ENCODE assay signal across 8 cellular contexts in genomic region chr1:174114788-174115448, GRCh38. TPM values are rescaled to one million over a fixed set of nuclear protein-coding genes. Genes with fewer than 3 reads are reported as not detected.
A peak's percentile ranks its signal among the peaks of the same experiment; 100 is the strongest.
DNase-seq lines count a peak whose midpoint lies in the region; ATAC-seq, FAIRE-seq and TF ChIP-seq lines count a peak whose summit lies in the region.

No MANE protein-coding gene starts in this region.

- CTCF ChIA-PET in A549 (lab: Yijun Ruan, JAX), result interaction anchor here (0.6 to 1.4 kb wide), 10 partner anchors 9 to 147 kb away, joined by 3 to 9 read pairs (median 4); no protein-coding TSS in a partner anchor

- no peak overlapping the region for H3K27ac ChIP-seq in A549
- no peak overlapping the region for H3K27ac ChIP-seq in heart left ventricle

- ATAC-seq in A549 (peak; percentile 95 to 100), HG02642 (IDR thresholded peaks at IDR 0.05; ENCODE audit: poor library complexity, unreplicated experiment) (peak; percentile 73), heart left ventricle (peak in 3 of 4 donors; percentile 34 to 77 (median 48))

- H3K4me2 ChIP-seq in A549, result no peak overlapping the region

- intact Hi-C loops in activated CD4-positive, alpha-beta T cell treated with anti-CD3 and anti-CD28 coated beads, Interleukin-2, amount 10 ng/mL, durations not matched to agents 24 days and 14 days (cut with micrococcal nuclease), result no loop called here
- intact Hi-C loops in heart left ventricle (cut with DNase I), result loop anchor here in 4 of 10 donors (5.0 to 10.0 kb wide), 5 partner anchors 42 to 130 kb away; partner anchors contain the start of gene RABGAP1L (in 1 of the 4)

- peak; percentile 37 for TF ChIP-seq CTCF in A549 (IDR thresholded peaks at IDR 0.05)
- TF ChIP-seq CTCF in heart left ventricle (IDR thresholded peaks at IDR 0.05), result peak; percentile 32 to 75 (median 52)

- no peak overlapping the region for H3K27ac Mint-ChIP-seq in activated CD4-positive, alpha-beta T cell treated with anti-CD3 and anti-CD28 coated beads, Interleukin-2, amount 10 ng/mL, durations not matched to agents 24 days and 14 days

- peak; percentile 51 to 81 for DNase-seq in A549 (ENCODE audit: low read depth in 1 of 2, low spot score in 1 of 2)
- DNase-seq in ELR (ENCODE audit: low read depth), result peak; percentile 85
- DNase-seq in NCI-H2171 (lab: John Stamatoyannopoulos, UW), result peak; percentile 50
- peak; percentile 75 for DNase-seq in activated CD4-positive, alpha-beta T cell treated with anti-CD3 and anti-CD28 coated beads, Interleukin-2, amount 10 ng/mL, durations not matched to agents 24 days and 14 days
- DNase-seq in heart left ventricle, result no peak
- DNase-seq in putamen (ENCODE audit: low spot score), result peak; percentile 52
- no peak for DNase-seq in NK-92 treated with Interleukin-12 subunit alpha and Interleukin-12 subunit beta, amount 100 ng/mL, for 24 hours (lab: John Stamatoyannopoulos, UW)

- H3K4me3 Mint-ChIP-seq in activated CD4-positive, alpha-beta T cell treated with anti-CD3 and anti-CD28 coated beads, Interleukin-2, amount 10 ng/mL, durations not matched to agents 24 days and 14 days, result no peak overlapping the region

- H3K27me3 ChIP-seq in heart left ventricle, result no peaks in the 10 kb centered on the region

- TF ChIP-seq POLR2A in A549 (IDR thresholded peaks at IDR 0.05; ENCODE audit: low read length) (no peak), heart left ventricle (IDR thresholded peaks at IDR 0.05) (no peak)

- 64% methylated on average over 6 of the region's 6 CpGs for WGBS in A549 (ENCODE audit: missing lambda C conversion rate)
- WGBS in heart left ventricle, 4 donors, result 71 to 78% (median 75%) methylated on average over 6 of the region's 6 CpGs

- H3K9me3 Mint-ChIP-seq in activated CD4-positive, alpha-beta T cell treated with anti-CD3 and anti-CD28 coated beads, Interleukin-2, amount 10 ng/mL, durations not matched to agents 24 days and 14 days, result no peaks in the 10 kb centered on the region

- H3K4me1 Mint-ChIP-seq in activated CD4-positive, alpha-beta T cell treated with anti-CD3 and anti-CD28 coated beads, Interleukin-2, amount 10 ng/mL, durations not matched to agents 24 days and 14 days, result no peaks in the 10 kb centered on the region

- H3K4me1 ChIP-seq in A549 (peaks cover 9% of the 10 kb centered on the region; the same call in 1 of the 3 replicates), heart left ventricle (peaks cover 0 to 17% (median 0%) of the 10 kb centered on the region in 12 donors)

- peaks cover 8% of the 10 kb centered on the region for H3K27me3 Mint-ChIP-seq in activated CD4-positive, alpha-beta T cell treated with anti-CD3 and anti-CD28 coated beads, Interleukin-2, amount 10 ng/mL, durations not matched to agents 24 days and 14 days

- no peak for TF ChIP-seq EP300 in A549 (IDR thresholded peaks at IDR 0.05)

- TF ChIP-seq RAD21 in A549 (conservative IDR thresholded peaks at IDR 0.05 in 1 of 2, IDR thresholded peaks at IDR 0.05 in 1 of 2), result 0 out of 5 replicates have a peak, but pooled peaks of 1 of the 2 experiments have one; percentile 14

- H3K4me3 ChIP-seq in A549 (no peak overlapping the region), heart left ventricle (no peak overlapping the region)

- no peaks in the 10 kb centered on the region for H3K36me3 Mint-ChIP-seq in activated CD4-positive, alpha-beta T cell treated with anti-CD3 and anti-CD28 coated beads, Interleukin-2, amount 10 ng/mL, durations not matched to agents 24 days and 14 days (ENCODE audit: low read depth)

- peak; percentile 96 for FAIRE-seq in A549 (lab: Jason Lieb, UNC)

- no peaks in the 10 kb centered on the region for H3K36me3 ChIP-seq in heart left ventricle

- POLR2A ChIA-PET in A549 (lab: Yijun Ruan, JAX), result interaction anchor here (0.5 kb wide), 1 partner anchor 289 kb away, joined by 3 read pairs; no protein-coding TSS in a partner anchor

- H3K9me3 ChIP-seq in A549 (no peaks in the 10 kb centered on the region), heart left ventricle (no peaks in the 10 kb centered on the region)

TF ChIP-seq in A549, 52 proteins besides CTCF, POLR2A, EP300 and RAD21:
- TF ChIP-seq RFX5 (IDR thresholded peaks at IDR 0.05) (0 out of 2 replicates have a peak, but pooled peaks have one; percentile 50), CEBPB (IDR thresholded peaks at IDR 0.05) (no peak)

RNA-seq across cellular contexts. Expression of gene RABGAP1L, which starts 44.4 kb away (rescaled TPM):
- polyA plus RNA-seq in A549 (2011; rRNA removed), result 15.8 and 18.6 TPM in 2 replicates
- polyA plus RNA-seq in A549 (2012; cell fraction: cytosol; rRNA removed), result 3.8 and 4.5 TPM in 2 replicates
- 3.8 and 5.5 TPM in 2 replicates for polyA plus RNA-seq in A549 (2012; cell fraction: nucleus; rRNA removed)
- 7.6 to 8.2 TPM (median 8.0 TPM) in 3 replicates for polyA plus RNA-seq in A549 (2017; fragmentation: RNase III; extraction: RNeasy Plus Mini Kit Qiagen cat#74134 plus additional on column Dnase treatment)
- polyA minus RNA-seq in A549 (2011; rRNA and poly(A)+ RNA removed), result 35.9 and 44.4 TPM in 2 replicates
- total RNA-seq in activated CD4-positive, alpha-beta T cell treated with anti-CD3 and anti-CD28 coated beads, Interleukin-2, amount 10 ng/mL, durations not matched to agents 24 days and 14 days, result 36.9 and 37.2 TPM in 2 replicates
- 100 to 1,000 TPM in 4 of 9 donors, 10 to 100 TPM in 5; 66.8 to 195 (median 98.4) TPM for total RNA-seq in heart left ventricle
- 100 to 1,000 TPM in 1 of 2 donors, 10 to 100 TPM in 1; 18.6 to 129 TPM for polyA plus RNA-seq in heart left ventricle

Comparison
In these comparisons a context has a peak if more than half of its experiments do, and no peak if none do; other contexts are left out.
1. DNase-seq: peak in A549 (2 of 2), ELR (single experiment), NCI-H2171 (single experiment), activated CD4-positive, alpha-beta T cell treated with anti-CD3 and anti-CD28 coated beads, Interleukin-2, amount 10 ng/mL, durations not matched to agents 24 days and 14 days (single experiment) and putamen (single experiment); none in heart left ventricle (0 of 5) and NK-92 treated with Interleukin-12 subunit alpha and Interleukin-12 subunit beta, amount 100 ng/mL, for 24 hours (single experiment).
2. Peak in every context shown above with its lines, with median percentiles within 50 percentile points of each other: ATAC-seq.